Comparison of ENCODE assay signal across 1 cellular context in genomic region chr9:137664676-137665075, GRCh38.
A peak's percentile ranks its signal among the peaks of the same experiment; 100 is the strongest.
TF ChIP-seq lines count a peak whose summit lies in the region.

No MANE protein-coding gene starts in this region.

TF ChIP-seq in HepG2, 621 proteins besides CTCF, POLR2A, EP300 and RAD21 (continues in another document):
- TF ChIP-seq GPN1 (CRISPR knock-in tag; IDR thresholded peaks at IDR 0.05; ENCODE audit: borderline replicate concordance) = no peak
- TF ChIP-seq ZNF430 (CRISPR knock-in tag; IDR thresholded peaks at IDR 0.05) = no peak
- TF ChIP-seq NCOR1 (IDR thresholded peaks at IDR 0.05; ENCODE audit: borderline replicate concordance, low read length) = peak; percentile 52; the same call in 1 of the 2 replicates
- no peak for TF ChIP-seq LCORL (IDR thresholded peaks at IDR 0.05)
- peak; percentile 51; the same call in 1 of the 2 replicates for TF ChIP-seq LCORL (CRISPR knock-in tag; IDR thresholded peaks at IDR 0.05)
- no peak for TF ChIP-seq ZBTB37 (CRISPR knock-in tag; IDR thresholded peaks at IDR 0.05)
- 0 out of 2 replicates have a peak, but pooled peaks have one; percentile 21 for TF ChIP-seq ATF2 (CRISPR knock-in tag; IDR thresholded peaks at IDR 0.05)
- no peak for TF ChIP-seq NONO (IDR thresholded peaks at IDR 0.05)
- TF ChIP-seq NONO (CRISPR knock-in tag; conservative IDR thresholded peaks at IDR 0.05) = no peak
- TF ChIP-seq SOX13 (IDR thresholded peaks at IDR 0.05) = no peak
- peak in 1 of 2 experiments; percentile 62; a peak in 2 of 4 replicates for TF ChIP-seq SOX13 (CRISPR knock-in tag; conservative IDR thresholded peaks at IDR 0.05 in 1 of 2, IDR thresholded peaks at IDR 0.05 in 1 of 2)
- 0 out of 2 replicates have a peak, but pooled peaks have one; percentile 19 for TF ChIP-seq ERF (CRISPR knock-in tag; IDR thresholded peaks at IDR 0.05)
- no peak for TF ChIP-seq ZNF18 (CRISPR knock-in tag; IDR thresholded peaks at IDR 0.05; ENCODE audit: insufficient replicate concordance)
- TF ChIP-seq ZNF331 (CRISPR knock-in tag; IDR thresholded peaks at IDR 0.05) = 0 out of 2 replicates have a peak, but pooled peaks have one; percentile 16
- TF ChIP-seq SOX6 (IDR thresholded peaks at IDR 0.05) = no peak
- TF ChIP-seq SOX6 (CRISPR knock-in tag; IDR thresholded peaks at IDR 0.05) = peak; percentile 58
- TF ChIP-seq ZNF781 (CRISPR knock-in tag; IDR thresholded peaks at IDR 0.05; ENCODE audit: borderline replicate concordance, not compliant biosample characterization) = no peak
- no peak; the same call in 1 of the 2 replicates for TF ChIP-seq ZNF281 (CRISPR knock-in tag; IDR thresholded peaks at IDR 0.05; ENCODE audit: borderline replicate concordance)
- TF ChIP-seq SKI (IDR thresholded peaks at IDR 0.05; ENCODE audit: partially characterized antibody) = peak; percentile 85
- TF ChIP-seq ZNF709 (CRISPR knock-in tag; IDR thresholded peaks at IDR 0.05) = no peak
- peak; percentile 51; the same call in 1 of the 2 replicates for TF ChIP-seq ARID4A (CRISPR knock-in tag; IDR thresholded peaks at IDR 0.05; ENCODE audit: borderline replicate concordance)
- TF ChIP-seq ZNF644 (CRISPR knock-in tag; IDR thresholded peaks at IDR 0.05; ENCODE audit: low read depth) = 0 out of 2 replicates have a peak, but pooled peaks have one; percentile 28
- TF ChIP-seq SP1 (IDR thresholded peaks at IDR 0.05) = no peak
- TF ChIP-seq SP1 (CRISPR knock-in tag; IDR thresholded peaks at IDR 0.05) = 0 out of 2 replicates have a peak, but pooled peaks have one; percentile 16
- TF ChIP-seq FOSL2 (CRISPR knock-in tag; IDR thresholded peaks at IDR 0.05) = peak; percentile 26; the same call in 1 of the 2 replicates
- TF ChIP-seq GATAD2A (CRISPR knock-in tag; IDR thresholded peaks at IDR 0.05) = peak; percentile 56
- TF ChIP-seq HNF4A (CRISPR knock-in tag; IDR thresholded peaks at IDR 0.05) = peak; percentile 5; the same call in 1 of the 2 replicates
- TF ChIP-seq HNRNPL (IDR thresholded peaks at IDR 0.05; ENCODE audit: low read depth, low read length) = no peak
- TF ChIP-seq TBL1XR1 (IDR thresholded peaks at IDR 0.05; ENCODE audit: borderline replicate concordance, low read length, partially characterized antibody) = peak; percentile 74
- no peak for TF ChIP-seq ZNF597 (CRISPR knock-in tag; IDR thresholded peaks at IDR 0.05)
- TF ChIP-seq FOXA1 (IDR thresholded peaks at IDR 0.05) = no peak
- peak; percentile 89 for TF ChIP-seq FOXA1 (CRISPR knock-in tag; IDR thresholded peaks at IDR 0.05)
- TF ChIP-seq SOX5 (CRISPR knock-in tag; IDR thresholded peaks at IDR 0.05; ENCODE audit: borderline replicate concordance) = peak; percentile 44; the same call in 1 of the 2 replicates
- TF ChIP-seq ZBED4 (CRISPR knock-in tag; IDR thresholded peaks at IDR 0.05; ENCODE audit: borderline replicate concordance) = peak; percentile 45; the same call in 1 of the 2 replicates
- TF ChIP-seq SAP130 (CRISPR knock-in tag; IDR thresholded peaks at IDR 0.05; ENCODE audit: low read depth) = peak; percentile 57; the same call in 1 of the 2 replicates
- peak; percentile 64 for TF ChIP-seq ARID5B (CRISPR knock-in tag; IDR thresholded peaks at IDR 0.05)
- no peak for TF ChIP-seq PLSCR1 (CRISPR knock-in tag; IDR thresholded peaks at IDR 0.05; ENCODE audit: borderline replicate concordance)
